Comparison of ENCODE assay signal across 39 cellular contexts in genomic region chr14:23017091-23017490, GRCh38. TPM values are rescaled to one million over a fixed set of nuclear protein-coding genes. Genes with fewer than 3 reads are reported as not detected.
"Had no signal": no experiment of that assay in that cellular context is flagged by ENCODE, and none has a peak within 500 bp of the region (broad histone marks: within the 10 kb centered on the region; RNA-seq: fewer than 3 reads in every experiment).

No MANE protein-coding gene starts in this region.

- H3K27ac ChIP-seq: ascending aorta, cardiac muscle cell, VCaP had no signal

- H3K4me3 Mint-ChIP-seq: activated CD4-positive, alpha-beta memory T cell treated with anti-CD3 and anti-CD28 coated beads, Interleukin-2, amount 10 ng/mL, durations not matched to agents 7 days and 5 days; activated CD4-positive, alpha-beta T cell treated with anti-CD3 and anti-CD28 coated beads for 36 hours; activated CD4-positive, alpha-beta T cell treated with anti-CD3 and anti-CD28 coated beads, Interleukin-2, amount 10 ng/mL, durations not matched to agents 7 days and 5 days; activated CD8-positive, alpha-beta memory T cell treated with anti-CD3 and anti-CD28 coated beads, Interleukin-2, amount 10 ng/mL, durations not matched to agents 7 days and 5 days; activated CD8-positive, alpha-beta T cell treated with anti-CD3 and anti-CD28 coated beads, Interleukin-2, amount 10 ng/mL, durations not matched to agents 7 days and 5 days; activated naive CD4-positive, alpha-beta T cell treated with anti-CD3 and anti-CD28 coated beads, Interleukin-2, amount 10 ng/mL, durations not matched to agents 7 days and 5 days; activated naive CD4-positive, alpha-beta T cell treated with anti-CD3 and anti-CD28 coated beads, Interleukin-2, amount 50 U/mL, for 24 hours; activated naive CD8-positive, alpha-beta T cell; activated naive CD8-positive, alpha-beta T cell treated with anti-CD3 and anti-CD28 coated beads, Interleukin-2, amount 10 ng/mL, durations not matched to agents 7 days and 5 days; activated naive CD8-positive, alpha-beta T cell treated with anti-CD3 and anti-CD28 coated beads, Interleukin-2, amount 50 U/mL, for 24 hours; activated T-cell treated with anti-CD3 and anti-CD28 coated beads, Interleukin-2, amount 50 U/mL, for 24 hours; brain; central memory CD8-positive, alpha-beta T cell; T-helper 1 cell treated with Interleukin-12 subunit alpha and Interleukin-12 subunit beta and Interleukin-4 antibody, amounts not matched to agents 30 μg/mL and 1 μg/mL, for 36 hours; T-helper 2 cell treated with Interferon-gamma antibody and Interleukin-4, amounts not matched to agents 5 μg/mL and 100 μg/mL, for 36 hours had no signal

- H3K9me3 ChIP-seq: ascending aorta had no signal

- H3K9me3 Mint-ChIP-seq: activated CD4-positive, alpha-beta memory T cell treated with anti-CD3 and anti-CD28 coated beads, Interleukin-2, amount 10 ng/mL, durations not matched to agents 7 days and 5 days; activated CD4-positive, alpha-beta T cell treated with anti-CD3 and anti-CD28 coated beads, Interleukin-2, amount 10 ng/mL, durations not matched to agents 7 days and 5 days; activated naive CD4-positive, alpha-beta T cell treated with anti-CD3 and anti-CD28 coated beads, Interleukin-2, amount 10 ng/mL, durations not matched to agents 7 days and 5 days; activated naive CD4-positive, alpha-beta T cell treated with anti-CD3 and anti-CD28 coated beads, Interleukin-2, amount 50 U/mL, for 24 hours; activated naive CD8-positive, alpha-beta T cell treated with anti-CD3 and anti-CD28 coated beads, Interleukin-2, amount 10 ng/mL, durations not matched to agents 7 days and 5 days; activated naive CD8-positive, alpha-beta T cell treated with anti-CD3 and anti-CD28 coated beads, Interleukin-2, amount 50 U/mL, for 24 hours; activated T-cell treated with anti-CD3 and anti-CD28 coated beads, Interleukin-2, amount 50 U/mL, for 24 hours; activated T-helper 2 cell treated with anti-CD3 and anti-CD28 coated beads, Interferon-gamma antibody, Interleukin-2, Interleukin-4, amounts not matched to agents 10 μg/mL and 5 μg/mL and 100 μg/mL, durations not matched to agents 14 hours and 24 hours and 36 hours; brain; central memory CD8-positive, alpha-beta T cell; T-helper 1 cell treated with Interleukin-12 subunit alpha and Interleukin-12 subunit beta and Interleukin-4 antibody, amounts not matched to agents 30 μg/mL and 1 μg/mL, for 36 hours; T-helper 2 cell treated with Interferon-gamma antibody and Interleukin-4, amounts not matched to agents 5 μg/mL and 100 μg/mL, for 36 hours had no signal

- H3K27me3 Mint-ChIP-seq: activated CD4-positive, alpha-beta memory T cell treated with anti-CD3 and anti-CD28 coated beads, Interleukin-2, amount 10 ng/mL, durations not matched to agents 7 days and 5 days; activated CD4-positive, alpha-beta T cell treated with anti-CD3 and anti-CD28 coated beads for 36 hours; activated CD4-positive, alpha-beta T cell treated with anti-CD3 and anti-CD28 coated beads, Interleukin-2, amount 10 ng/mL, durations not matched to agents 7 days and 5 days; activated CD8-positive, alpha-beta memory T cell treated with anti-CD3 and anti-CD28 coated beads, Interleukin-2, amount 10 ng/mL, durations not matched to agents 7 days and 5 days; activated naive CD4-positive, alpha-beta T cell treated with anti-CD3 and anti-CD28 coated beads, Interleukin-2, amount 10 ng/mL, durations not matched to agents 7 days and 5 days; activated naive CD4-positive, alpha-beta T cell treated with anti-CD3 and anti-CD28 coated beads, Interleukin-2, amount 50 U/mL, for 24 hours; activated naive CD8-positive, alpha-beta T cell; activated naive CD8-positive, alpha-beta T cell treated with anti-CD3 and anti-CD28 coated beads, Interleukin-2, amount 10 ng/mL, durations not matched to agents 7 days and 5 days; activated naive CD8-positive, alpha-beta T cell treated with anti-CD3 and anti-CD28 coated beads, Interleukin-2, amount 50 U/mL, for 24 hours; activated T-cell treated with anti-CD3 and anti-CD28 coated beads, Interleukin-2, amount 50 U/mL, for 24 hours; brain; central memory CD8-positive, alpha-beta T cell had no signal

- H3K27ac Mint-ChIP-seq: activated CD4-positive, alpha-beta memory T cell treated with anti-CD3 and anti-CD28 coated beads, Interleukin-2, amount 10 ng/mL, durations not matched to agents 7 days and 5 days; activated CD4-positive, alpha-beta T cell treated with anti-CD3 and anti-CD28 coated beads for 36 hours; activated CD4-positive, alpha-beta T cell treated with anti-CD3 and anti-CD28 coated beads, Interleukin-2, amount 10 ng/mL, durations not matched to agents 7 days and 5 days; activated CD8-positive, alpha-beta memory T cell treated with anti-CD3 and anti-CD28 coated beads, Interleukin-2, amount 10 ng/mL, durations not matched to agents 7 days and 5 days; activated CD8-positive, alpha-beta T cell treated with anti-CD3 and anti-CD28 coated beads, Interleukin-2, amount 10 ng/mL, durations not matched to agents 7 days and 5 days; activated naive CD4-positive, alpha-beta T cell treated with anti-CD3 and anti-CD28 coated beads, Interleukin-2, amount 10 ng/mL, durations not matched to agents 7 days and 5 days; activated naive CD4-positive, alpha-beta T cell treated with anti-CD3 and anti-CD28 coated beads, Interleukin-2, amount 50 U/mL, for 24 hours; activated naive CD8-positive, alpha-beta T cell; activated naive CD8-positive, alpha-beta T cell treated with anti-CD3 and anti-CD28 coated beads, Interleukin-2, amount 10 ng/mL, durations not matched to agents 7 days and 5 days; activated naive CD8-positive, alpha-beta T cell treated with anti-CD3 and anti-CD28 coated beads, Interleukin-2, amount 50 U/mL, for 24 hours; activated T-cell treated with anti-CD3 and anti-CD28 coated beads, Interleukin-2, amount 50 U/mL, for 24 hours; activated T-helper 2 cell treated with anti-CD3 and anti-CD28 coated beads, Interferon-gamma antibody, Interleukin-2, Interleukin-4, amounts not matched to agents 10 μg/mL and 5 μg/mL and 100 μg/mL, durations not matched to agents 14 hours and 24 hours and 36 hours; brain; T-helper 1 cell treated with Interleukin-12 subunit alpha and Interleukin-12 subunit beta and Interleukin-4 antibody, amounts not matched to agents 30 μg/mL and 1 μg/mL, for 36 hours; T-helper 2 cell treated with Interferon-gamma antibody and Interleukin-4, amounts not matched to agents 5 μg/mL and 100 μg/mL, for 36 hours had no signal

- H3K36me3 Mint-ChIP-seq: activated naive CD8-positive, alpha-beta T cell; activated naive CD8-positive, alpha-beta T cell treated with anti-CD3 and anti-CD28 coated beads, Interleukin-2, amount 10 ng/mL, durations not matched to agents 7 days and 5 days; brain had no signal

- H3K4me3 ChIP-seq: ascending aorta, cardiac muscle cell had no signal

- H3K27me3 ChIP-seq: ascending aorta, cardiac muscle cell had no signal

- DNase-seq: activated CD4-positive, alpha-beta memory T cell treated with anti-CD3 and anti-CD28 coated beads, Interleukin-2, amount 10 ng/mL, durations not matched to agents 7 days and 5 days; activated CD4-positive, alpha-beta T cell treated with anti-CD3 and anti-CD28 coated beads for 1 hour; activated CD4-positive, alpha-beta T cell treated with anti-CD3 and anti-CD28 coated beads for 36 hours; activated CD4-positive, alpha-beta T cell treated with anti-CD3 and anti-CD28 coated beads for 48 hours; activated CD4-positive, alpha-beta T cell treated with anti-CD3 and anti-CD28 coated beads, Interleukin-2, amount 10 ng/mL, durations not matched to agents 7 days and 5 days; activated CD4-positive, alpha-beta T cell treated with anti-CD3 and anti-CD28 coated beads, Interleukin-2, amount 50 U/mL, for 48 hours; activated CD4-positive, CD25-positive, alpha-beta regulatory T cell; activated CD8-positive, alpha-beta memory T cell treated with anti-CD3 and anti-CD28 coated beads for 24 hours; activated CD8-positive, alpha-beta memory T cell treated with anti-CD3 and anti-CD28 coated beads, Interleukin-2, amount 10 ng/mL, durations not matched to agents 7 days and 5 days; activated CD8-positive, alpha-beta memory T cell treated with anti-CD3 and anti-CD28 coated beads, Interleukin-2, amount 50 U/mL, for 48 hours; activated CD8-positive, alpha-beta T cell treated with anti-CD3 and anti-CD28 coated beads, Interleukin-2, amount 10 ng/mL, durations not matched to agents 7 days and 5 days; activated effector memory CD4-positive, alpha-beta T cell treated with Interleukin-2 at 50 U/mL for 16 hours; activated gamma-delta T cell; activated naive CD4-positive, alpha-beta T cell treated with anti-CD3 and anti-CD28 coated beads, Interleukin-2, amount 10 ng/mL, durations not matched to agents 7 days and 5 days; activated naive CD4-positive, alpha-beta T cell treated with Interleukin-2 at 50 U/mL for 16 hours; activated naive CD8-positive, alpha-beta T cell treated with anti-CD3 and anti-CD28 coated beads, Interleukin-2, amount 10 ng/mL, durations not matched to agents 7 days and 5 days; activated naive CD8-positive, alpha-beta T cell treated with anti-CD3 and anti-CD28 coated beads, Interleukin-2, amount 50 U/mL, for 24 hours; activated T-cell treated with anti-CD3 and anti-CD28 coated beads, Interleukin-2, amount 50 U/mL, for 24 hours; activated T-cell treated with anti-CD3 and anti-CD28 coated beads, Interleukin-2, amount 50 U/mL, for 48 hours; amygdala; anterior cingulate cortex; cerebellar nuclear complex; T-helper 1 cell; T-helper 2 cell; T-helper 9 cell had no signal

- FAIRE-seq: bronchial epithelial cell, TTC549 had no signal

- ATAC-seq: activated CD4-positive, alpha-beta T cell treated with anti-CD3 and anti-CD28 coated beads for 36 hours; activated CD4-positive, CD25-positive, alpha-beta regulatory T cell treated with anti-CD3 and anti-CD28 coated beads, Interleukin-2, amount 50 U/mL, for 24 hours; activated CD8-positive, alpha-beta memory T cell treated with anti-CD3 and anti-CD28 coated beads, Interleukin-2, amount 10 ng/mL, durations not matched to agents 7 days and 5 days; activated CD8-positive, alpha-beta T cell treated with anti-CD3 and anti-CD28 coated beads, Interleukin-2, amount 10 ng/mL, durations not matched to agents 7 days and 5 days; activated naive CD8-positive, alpha-beta T cell treated with anti-CD3 and anti-CD28 coated beads, Interleukin-2, amount 50 U/mL, for 24 hours had no signal

- H3K36me3 ChIP-seq: ascending aorta, cardiac muscle cell had no signal

- H3K4me1 ChIP-seq: ascending aorta had no signal

- H3K4me1 Mint-ChIP-seq: central memory CD8-positive, alpha-beta T cell had no signal

RNA-seq across cellular contexts. Expression of gene PSMB11, which starts 24.9 kb away (rescaled TPM):
- total RNA-seq: activated CD4-positive, alpha-beta memory T cell treated with anti-CD3 and anti-CD28 coated beads, Interleukin-2, amount 10 ng/mL, durations not matched to agents 7 days and 5 days; activated CD4-positive, alpha-beta T cell treated with anti-CD3 and anti-CD28 coated beads for 36 hours; activated CD8-positive, alpha-beta memory T cell treated with anti-CD3 and anti-CD28 coated beads, Interleukin-2, amount 10 ng/mL, durations not matched to agents 7 days and 5 days; activated CD8-positive, alpha-beta T cell treated with anti-CD3 and anti-CD28 coated beads, Interleukin-2, amount 10 ng/mL, durations not matched to agents 7 days and 5 days; activated naive CD8-positive, alpha-beta T cell treated with anti-CD3 and anti-CD28 coated beads, Interleukin-2, amount 10 ng/mL, durations not matched to agents 7 days and 5 days; activated T-helper 2 cell treated with anti-CD3 and anti-CD28 coated beads, Interferon-gamma antibody, Interleukin-2, Interleukin-4, amounts not matched to agents 10 μg/mL and 5 μg/mL and 100 μg/mL, durations not matched to agents 14 hours and 24 hours and 36 hours; ascending aorta; bronchial epithelial cell had no signal
- polyA plus RNA-seq: adipose tissue, cardiac muscle cell had no signal
